ENCODE assay signal across 27 cellular contexts in the genomic region with DNA sequence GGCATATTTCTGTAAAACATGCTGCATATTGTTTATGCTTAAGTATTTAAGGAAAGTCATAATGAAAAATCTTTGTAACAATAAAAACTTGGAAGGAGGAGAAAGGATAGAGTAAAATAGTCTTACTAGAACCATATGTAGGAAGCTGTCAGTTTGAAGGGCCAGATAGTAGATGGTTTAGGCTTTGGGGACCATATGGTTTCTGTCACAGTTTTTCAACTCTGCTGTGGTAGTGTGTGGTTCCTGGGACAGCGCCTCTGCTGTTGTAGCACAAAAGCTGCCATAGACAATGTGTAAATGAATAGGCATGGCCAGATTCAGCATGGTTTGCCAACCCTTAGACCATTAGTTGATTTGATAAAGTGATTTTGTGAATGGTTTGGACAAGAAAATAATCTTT.
"Had no signal": no experiment of that assay in that cellular context is flagged by ENCODE, and none has a peak within 500 bp of the region (broad histone marks: within the 10 kb centered on the region; RNA-seq: fewer than 3 reads in every experiment).

No MANE protein-coding gene starts in this region.

- H3K9me3 Mint-ChIP-seq: dendritic cell treated with granulocyte-macrophage colony-stimulating factor and Interleukin-4, amounts not matched to agents 40 ng/mL and 50 ng/mL, for 4 days; endodermal cell; natural killer cell; neural crest cell; stimulated activated naive B cell treated with anti-CD40 and anti-IgM and Interleukin-4, amounts not matched to agents 10 μg/mL and 1 μg/mL and 100 μg/mL, for 72 hours; stimulated activated naive CD8-positive, alpha-beta T cell treated with anti-CD3 and anti-CD28 coated beads, Interleukin-15, Interleukin-2, amounts not matched to agents 100 ng/mL and 50 ng/mL, for 24 hours had no signal

- H3K4me2 ChIP-seq: hepatocyte had no signal

- DNase-seq: colonic mucosa; effector CD8-positive, alpha-beta T cell; endodermal cell; foreskin keratinocyte; heart left ventricle; kidney; left lung; natural killer cell; pancreas; retina; right lobe of liver; small intestine; stimulated activated CD4-positive, alpha-beta T cell treated with anti-CD3 and anti-CD28 coated beads, Interleukin-15, amount 100 ng/mL, for 24 hours; stimulated activated CD4-positive, alpha-beta T cell treated with anti-CD3 and anti-CD28 coated beads, Interleukin-2, amount 100 ng/mL, for 48 hours; stimulated activated naive B cell treated with anti-CD40 and anti-IgM and Interleukin-4, amounts not matched to agents 10 μg/mL and 1 μg/mL and 100 μg/mL, for 72 hours; upper lobe of left lung; uterus had no signal

- H3K9me3 ChIP-seq: colonic mucosa, gastroesophageal sphincter, heart left ventricle, left lung, neutrophil, pancreas, right lobe of liver, thoracic aorta, tibial nerve, upper lobe of left lung, uterus had no signal

- H3K79me2 ChIP-seq: hepatocyte had no signal

- H3K27me3 Mint-ChIP-seq: dendritic cell treated with granulocyte-macrophage colony-stimulating factor and Interleukin-4, amounts not matched to agents 40 ng/mL and 50 ng/mL, for 4 days; stimulated activated naive B cell treated with anti-CD40 and anti-IgM and Interleukin-4, amounts not matched to agents 10 μg/mL and 1 μg/mL and 100 μg/mL, for 72 hours; stimulated activated naive CD8-positive, alpha-beta T cell treated with anti-CD3 and anti-CD28 coated beads, Interleukin-15, Interleukin-2, amounts not matched to agents 100 ng/mL and 50 ng/mL, for 24 hours had no signal

- H3K27ac Mint-ChIP-seq: dendritic cell treated with granulocyte-macrophage colony-stimulating factor and Interleukin-4, amounts not matched to agents 40 ng/mL and 50 ng/mL, for 4 days; endodermal cell; stimulated activated naive B cell treated with anti-CD40 and anti-IgM and Interleukin-4, amounts not matched to agents 10 μg/mL and 1 μg/mL and 100 μg/mL, for 72 hours; stimulated activated naive CD8-positive, alpha-beta T cell treated with anti-CD3 and anti-CD28 coated beads, Interleukin-15, Interleukin-2, amounts not matched to agents 100 ng/mL and 50 ng/mL, for 24 hours had no signal

- H3K4me3 ChIP-seq: colonic mucosa, gastroesophageal sphincter, heart left ventricle, hepatocyte, left lung, pancreas, right lobe of liver, thoracic aorta, tibial nerve, upper lobe of left lung, uterus had no signal

- H3K27ac ChIP-seq: colonic mucosa, epithelial cell of prostate, foreskin keratinocyte, gastroesophageal sphincter, heart left ventricle, hepatocyte, left lung, neutrophil, pancreas, right lobe of liver, thoracic aorta, tibial nerve, upper lobe of left lung, uterus had no signal

- H2AFZ ChIP-seq: hepatocyte had no signal

- ATAC-seq: esophagus mucosa; foreskin keratinocyte; gastroesophageal sphincter; heart left ventricle; left lung; natural killer cell; pancreas; right lobe of liver; stimulated activated naive B cell treated with anti-CD40 and anti-IgM and Interleukin-4, amounts not matched to agents 10 μg/mL and 1 μg/mL and 100 μg/mL, for 72 hours had no signal

- H3K4me1 Mint-ChIP-seq: endodermal cell; neural crest cell; stimulated activated naive B cell treated with anti-CD40 and anti-IgM and Interleukin-4, amounts not matched to agents 10 μg/mL and 1 μg/mL and 100 μg/mL, for 72 hours had no signal

- H3K4me1 ChIP-seq: colonic mucosa, foreskin keratinocyte, gastroesophageal sphincter, heart left ventricle, left lung, pancreas, right lobe of liver, tibial nerve, upper lobe of left lung, uterus had no signal

- H3K4me3 Mint-ChIP-seq: dendritic cell treated with granulocyte-macrophage colony-stimulating factor and Interleukin-4, amounts not matched to agents 40 ng/mL and 50 ng/mL, for 4 days; endodermal cell; natural killer cell; neural crest cell; stimulated activated naive B cell treated with anti-CD40 and anti-IgM and Interleukin-4, amounts not matched to agents 10 μg/mL and 1 μg/mL and 100 μg/mL, for 72 hours; stimulated activated naive CD8-positive, alpha-beta T cell treated with anti-CD3 and anti-CD28 coated beads, Interleukin-15, Interleukin-2, amounts not matched to agents 100 ng/mL and 50 ng/mL, for 24 hours had no signal

- H3K27me3 ChIP-seq: colonic mucosa, foreskin keratinocyte, gastroesophageal sphincter, heart left ventricle, hepatocyte, left lung, neutrophil, pancreas, right lobe of liver, tibial nerve, upper lobe of left lung, uterus had no signal

- H3K36me3 ChIP-seq: colonic mucosa, neutrophil, pancreas, right lobe of liver, uterus had no signal
